21 cellular contexts compared by ENCODE assay signal in the genomic region with DNA sequence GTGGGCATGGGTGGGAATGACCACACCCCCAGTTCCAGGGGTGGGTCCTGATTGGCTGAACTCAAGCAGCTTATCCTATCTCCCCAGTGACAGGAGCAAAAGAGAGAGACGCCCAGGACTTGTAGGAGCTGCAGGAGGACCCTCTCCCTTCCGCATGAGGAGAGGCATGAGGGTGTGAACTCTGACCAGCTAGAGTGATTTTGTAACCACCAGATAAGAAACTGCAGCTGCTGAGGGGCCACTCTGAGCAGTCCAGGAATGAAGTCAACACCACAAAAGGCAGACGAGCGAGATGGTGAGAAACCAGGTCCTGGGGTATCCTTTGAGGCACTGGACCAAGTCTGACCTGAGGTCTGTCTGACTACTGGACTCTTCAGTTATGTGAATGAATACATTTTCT.
"Had no signal": no experiment of that assay in that cellular context is flagged by ENCODE, and none has a peak within 500 bp of the region (broad histone marks: within the 10 kb centered on the region; RNA-seq: fewer than 3 reads in every experiment).

No MANE protein-coding gene starts in this region.

- H3K9me3 ChIP-seq: adrenal gland, esophagus muscularis mucosa, left lung, tibial nerve, vagina had no signal

- H3K27ac Mint-ChIP-seq: activated naive CD4-positive, alpha-beta T cell treated with anti-CD3 and anti-CD28 coated beads, Interleukin-2, amount 50 U/mL, for 72 hours; memory B cell; natural killer cell treated with Interleukin-12 subunit alpha and Interleukin-12 subunit beta and Interleukin-15 and Interleukin-18, amount 100 ng/mL, for 72 hours; progenitor cell of endocrine pancreas; stimulated activated naive CD8-positive, alpha-beta T cell treated with anti-CD3 and anti-CD28 coated beads, Interleukin-15, Interleukin-2, amounts not matched to agents 100 ng/mL and 50 ng/mL, for 24 hours had no signal

- H3K27ac ChIP-seq: adrenal gland, esophagus muscularis mucosa, left lung, skin epidermis, tibial nerve, vagina had no signal

- H3K27me3 ChIP-seq: adrenal gland, esophagus muscularis mucosa, left lung, tibial nerve, vagina had no signal

- ATAC-seq: activated naive CD4-positive, alpha-beta T cell treated with anti-CD3 and anti-CD28 coated beads, Interleukin-2, amount 50 U/mL, for 72 hours; left lung; natural killer cell treated with Interleukin-12 subunit alpha and Interleukin-12 subunit beta and Interleukin-15 and Interleukin-18, amount 100 ng/mL, for 72 hours; SK-N-SH treated with all-trans-retinoic acid at 6 μM for 48 hours had no signal

- DNase-seq: activated gamma-delta T cell; adrenal gland; dermis blood vessel endothelial cell; effector memory CD4-positive, alpha-beta T cell; foreskin melanocyte; left lung; occipital lobe; stimulated activated CD4-positive, alpha-beta T cell treated with anti-CD3 and anti-CD28 coated beads, Interleukin-15, amount 100 ng/mL, for 24 hours; stimulated activated CD4-positive, alpha-beta T cell treated with anti-CD3 and anti-CD28 coated beads, Interleukin-2, amount 100 ng/mL, for 48 hours; T1000 had no signal

- H3K9me3 Mint-ChIP-seq: activated naive CD4-positive, alpha-beta T cell treated with anti-CD3 and anti-CD28 coated beads, Interleukin-2, amount 50 U/mL, for 72 hours; natural killer cell treated with Interleukin-12 subunit alpha and Interleukin-12 subunit beta and Interleukin-15 and Interleukin-18, amount 100 ng/mL, for 72 hours; stimulated activated naive CD8-positive, alpha-beta T cell treated with anti-CD3 and anti-CD28 coated beads, Interleukin-15, Interleukin-2, amounts not matched to agents 100 ng/mL and 50 ng/mL, for 24 hours had no signal

- H3K4me3 ChIP-seq: adrenal gland, esophagus muscularis mucosa, left lung, skin epidermis, tibial nerve, vagina had no signal

- H3K4me1 Mint-ChIP-seq: memory B cell had no signal

- FAIRE-seq: endothelial cell of umbilical vein had no signal

- H3K27me3 Mint-ChIP-seq: memory B cell; progenitor cell of endocrine pancreas; stimulated activated naive CD8-positive, alpha-beta T cell treated with anti-CD3 and anti-CD28 coated beads, Interleukin-15, Interleukin-2, amounts not matched to agents 100 ng/mL and 50 ng/mL, for 24 hours had no signal

- H3K36me3 ChIP-seq: adrenal gland, esophagus muscularis mucosa, left lung, tibial nerve, vagina had no signal

- H3K4me1 ChIP-seq: adrenal gland, left lung had no signal

- H3K36me3 Mint-ChIP-seq: activated naive CD4-positive, alpha-beta T cell treated with anti-CD3 and anti-CD28 coated beads, Interleukin-2, amount 50 U/mL, for 72 hours; natural killer cell treated with Interleukin-12 subunit alpha and Interleukin-12 subunit beta and Interleukin-15 and Interleukin-18, amount 100 ng/mL, for 72 hours had no signal

- H3K4me3 Mint-ChIP-seq: memory B cell; natural killer cell treated with Interleukin-12 subunit alpha and Interleukin-12 subunit beta and Interleukin-15 and Interleukin-18, amount 100 ng/mL, for 72 hours; stimulated activated naive CD8-positive, alpha-beta T cell treated with anti-CD3 and anti-CD28 coated beads, Interleukin-15, Interleukin-2, amounts not matched to agents 100 ng/mL and 50 ng/mL, for 24 hours had no signal
